13 cellular contexts compared by ENCODE assay signal in genomic region chr5:109936996-109937395, GRCh38.
DNase-seq lines count a peak whose midpoint lies in the region; ATAC-seq, FAIRE-seq and TF ChIP-seq lines count a peak whose summit lies in the region.
"Had no signal": no experiment of that assay in that cellular context is flagged by ENCODE, and none has a peak within 500 bp of the region (broad histone marks: within the 10 kb centered on the region; RNA-seq: fewer than 3 reads in every experiment).

No MANE protein-coding gene starts in this region.

- H3K27ac Mint-ChIP-seq in T-helper 2 cell treated with Interferon-gamma antibody and Interleukin-4, amounts not matched to agents 5 μg/mL and 100 μg/mL, for 36 hours: peak overlapping the region; percentile 31

- H2BK12ac ChIP-seq in neuronal stem cell (ENCODE audit: low read length): no peak overlapping the region

- H3K27me3 ChIP-seq in neuronal stem cell (ENCODE audit: control insufficient read depth in 3 of 3, insufficient read depth in 3 of 3, low read depth in 1 of 3, low read length in 3 of 3): no peaks in the 10 kb centered on the region
- H3K27me3 ChIP-seq: esophagus muscularis mucosa had no signal

- no peak overlapping the region for H2BK5ac ChIP-seq in neuronal stem cell (ENCODE audit: low read length)

- H3K27ac ChIP-seq in neuronal stem cell (replicated peaks; ENCODE audit: low read length): no peak overlapping the region
- H3K27ac ChIP-seq: esophagus muscularis mucosa, thoracic aorta had no signal

- H3K9me3 Mint-ChIP-seq in T-helper 2 cell treated with Interferon-gamma antibody and Interleukin-4, amounts not matched to agents 5 μg/mL and 100 μg/mL, for 36 hours: no peaks in the 10 kb centered on the region

- no peak overlapping the region for H3K4me3 Mint-ChIP-seq in T-helper 2 cell treated with Interferon-gamma antibody and Interleukin-4, amounts not matched to agents 5 μg/mL and 100 μg/mL, for 36 hours

- H3K27me3 Mint-ChIP-seq in T-helper 2 cell treated with Interferon-gamma antibody and Interleukin-4, amounts not matched to agents 5 μg/mL and 100 μg/mL, for 36 hours (ENCODE audit: low read depth): no peaks in the 10 kb centered on the region

- H3K9ac ChIP-seq in neuronal stem cell (ENCODE audit: low read depth, low read length, poor library complexity): no peak overlapping the region

- H3K36me3 Mint-ChIP-seq in T-helper 2 cell treated with Interferon-gamma antibody and Interleukin-4, amounts not matched to agents 5 μg/mL and 100 μg/mL, for 36 hours (ENCODE audit: low read depth): no peaks in the 10 kb centered on the region

- no peak overlapping the region for H3K14ac ChIP-seq in neuronal stem cell (ENCODE audit: low read length)

- no peak overlapping the region for H3K18ac ChIP-seq in neuronal stem cell (ENCODE audit: low read length)

- H2AFZ ChIP-seq in neuronal stem cell (ENCODE audit: low read length): peak overlapping the region; percentile 30

- WGBS in neuronal stem cell (ENCODE audit: extremely low coverage in 2 of 2, insufficient read length in 2 of 2, insufficient replicate concordance in 1 of 2), 2 donors: no CpG with 5 or more reads among the region's 2 CpGs

- ATAC-seq in GM21619 (IDR thresholded peaks at IDR 0.05; ENCODE audit: unreplicated experiment): peak; percentile 82
- ATAC-seq in HG03432 (IDR thresholded peaks at IDR 0.05; ENCODE audit: unreplicated experiment): peak; percentile 90
- ATAC-seq: left colon had no signal

- no peak for TF ChIP-seq CTCF in D721Med (IDR thresholded peaks at IDR 0.05; ENCODE audit: insufficient read depth, missing control alignments)
- TF ChIP-seq CTCF in GM10266 (IDR thresholded peaks at IDR 0.05; ENCODE audit: control insufficient read depth, insufficient read depth, low read depth, missing control alignments): no peak

- no peaks in the 10 kb centered on the region for H3K36me3 ChIP-seq in neuronal stem cell (replicated peaks in 1 of 2; ENCODE audit: control insufficient read depth in 2 of 2, insufficient read depth in 2 of 2, low read length in 2 of 2)
- H3K36me3 ChIP-seq: esophagus muscularis mucosa, thoracic aorta had no signal

- H2BK15ac ChIP-seq in neuronal stem cell (ENCODE audit: low read length): no peak overlapping the region

- no peak overlapping the region for H2AK5ac ChIP-seq in neuronal stem cell (ENCODE audit: low read depth, low read length)

- FAIRE-seq in D721Med (lab: Jason Lieb, UNC): no peak
- FAIRE-seq: A204.1, G401.6 had no signal

- no peak overlapping the region for H4K91ac ChIP-seq in neuronal stem cell (ENCODE audit: low read depth, low read length, poor library complexity)

- peaks cover 5% of the 10 kb centered on the region for H3K4me1 Mint-ChIP-seq in T-helper 2 cell treated with Interferon-gamma antibody and Interleukin-4, amounts not matched to agents 5 μg/mL and 100 μg/mL, for 36 hours (ENCODE audit: low read depth)

- H3K9me3 ChIP-seq in neuronal stem cell (replicated peaks in 1 of 2; ENCODE audit: control insufficient read depth in 2 of 2, insufficient read depth in 1 of 2, low read depth in 1 of 2, low read length in 2 of 2): no peaks in the 10 kb centered on the region
- H3K9me3 ChIP-seq: thoracic aorta had no signal

- no peak overlapping the region for H4K8ac ChIP-seq in neuronal stem cell (ENCODE audit: low read depth, low read length)

- no peak for DNase-seq in T-helper 2 cell treated with Interferon-gamma antibody and Interleukin-4, amounts not matched to agents 5 μg/mL and 100 μg/mL, for 36 hours (ENCODE audit: low spot score)
- DNase-seq in T-helper 2 cell (no peak), neuronal stem cell (ENCODE audit: low spot score) (no peak), D721Med (ENCODE audit: insufficient read length, low spot score) (no peak), GM10266 (ENCODE audit: extremely low spot score) (no peak), NCI-H2171 (lab: John Stamatoyannopoulos, UW) (no peak)
- DNase-seq: left colon had no signal

- H3K4me2 ChIP-seq in neuronal stem cell (ENCODE audit: insufficient read depth, low read length, poor library complexity, severe bottlenecking): no peak overlapping the region

- peaks cover 0 to 15% of the 10 kb centered on the region in 2 donors for H3K4me1 ChIP-seq in neuronal stem cell (ENCODE audit: control insufficient read depth in 2 of 2, insufficient read depth in 1 of 2, low read depth in 1 of 2, low read length in 2 of 2)

- H2BK120ac ChIP-seq in neuronal stem cell (ENCODE audit: low read depth, low read length): no peak overlapping the region

- no peak overlapping the region for H3K23ac ChIP-seq in neuronal stem cell (ENCODE audit: low read depth, low read length, poor library complexity)

- H3K4me3 ChIP-seq in neuronal stem cell (ENCODE audit: low read length in 2 of 2): no peak overlapping the region
- H3K4me3 ChIP-seq: esophagus muscularis mucosa, thoracic aorta had no signal

- H3K79me1 ChIP-seq in neuronal stem cell (ENCODE audit: low read depth, low read length): no peaks in the 10 kb centered on the region

- H3K4ac ChIP-seq in neuronal stem cell (ENCODE audit: low read length): no peak overlapping the region
